20 cellular contexts compared by ENCODE assay signal in the genomic region with DNA sequence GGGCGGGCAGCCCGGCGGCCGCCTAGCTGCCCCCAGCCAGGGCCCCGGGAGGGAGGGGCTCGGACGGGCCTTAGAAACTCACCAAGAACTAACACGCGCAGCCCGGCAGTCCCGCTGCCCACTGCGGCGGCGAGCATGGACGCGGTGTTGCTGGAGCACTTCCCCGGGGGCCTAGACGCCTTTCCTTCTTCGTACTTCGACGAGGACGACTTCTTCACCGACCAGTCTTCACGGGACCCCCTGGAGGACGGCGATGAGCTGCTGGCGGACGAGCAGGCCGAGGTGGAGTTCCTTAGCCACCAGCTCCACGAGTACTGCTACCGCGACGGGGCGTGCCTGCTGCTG. TPM values are rescaled to one million over a fixed set of nuclear protein-coding genes. Genes with fewer than 3 reads are reported as not detected.
A peak's percentile ranks its signal among the peaks of the same experiment; 100 is the strongest.
DNase-seq lines count a peak whose midpoint lies in the region; ATAC-seq and TF ChIP-seq lines count a peak whose summit lies in the region.
"Had no signal": no experiment of that assay in that cellular context is flagged by ENCODE, and none has a peak within 500 bp of the region (broad histone marks: within the 10 kb centered on the region; RNA-seq: fewer than 3 reads in every experiment).

No MANE protein-coding gene starts in this region.

- H3K9me3 Mint-ChIP-seq in activated naive CD8-positive, alpha-beta T cell (ENCODE audit: low read depth): no peaks in the 10 kb centered on the region
- no peaks in the 10 kb centered on the region for H3K9me3 Mint-ChIP-seq in activated naive CD8-positive, alpha-beta T cell treated with anti-CD3 and anti-CD28 coated beads, Interleukin-2, amount 50 U/mL, for 24 hours
- no peaks in the 10 kb centered on the region for H3K9me3 Mint-ChIP-seq in WTC11
- H3K9me3 Mint-ChIP-seq: activated T-helper 1 cell treated with anti-CD3 and anti-CD28 coated beads, Interleukin-12 subunit alpha, Interleukin-12 subunit beta, Interleukin-2, Interleukin-4 antibody, amounts not matched to agents 30 ng/mL and 10 ng/mL and 1 ng/mL, durations not matched to agents 14 hours and 24 hours and 36 hours; HFFc6; T-cell had no signal

- no peaks in the 10 kb centered on the region for H4K20me1 ChIP-seq in smooth muscle cell (ENCODE audit: low read depth)

- WGBS in smooth muscle cell (ENCODE audit: low lambda C conversion rate): 2% methylated on average over 29 of the region's 34 CpGs
- 0 to 5% methylated on average over 5 to 16 of the region's 34 CpGs for WGBS in lower leg skin, 2 donors

- H3K27ac Mint-ChIP-seq in activated naive CD8-positive, alpha-beta T cell: no peak overlapping the region
- no peak overlapping the region for H3K27ac Mint-ChIP-seq in activated naive CD8-positive, alpha-beta T cell treated with anti-CD3 and anti-CD28 coated beads, Interleukin-2, amount 50 U/mL, for 24 hours
- H3K27ac Mint-ChIP-seq in WTC11: no peak overlapping the region
- H3K27ac Mint-ChIP-seq: activated CD8-positive, alpha-beta T cell treated with anti-CD3 and anti-CD28 coated beads, Interleukin-2, amount 10 ng/mL, durations not matched to agents 7 days and 5 days; activated T-helper 1 cell treated with anti-CD3 and anti-CD28 coated beads, Interleukin-12 subunit alpha, Interleukin-12 subunit beta, Interleukin-2, Interleukin-4 antibody, amounts not matched to agents 30 ng/mL and 10 ng/mL and 1 ng/mL, durations not matched to agents 14 hours and 24 hours and 36 hours; CD4-positive, CD25-positive, alpha-beta regulatory T cell; HFFc6; T-cell had no signal

- H3K9me3 ChIP-seq in smooth muscle cell (replicated peaks; ENCODE audit: low read depth): no peaks in the 10 kb centered on the region

- no peaks in the 10 kb centered on the region for H3K36me3 Mint-ChIP-seq in activated naive CD8-positive, alpha-beta T cell
- H3K36me3 Mint-ChIP-seq in activated naive CD8-positive, alpha-beta T cell treated with anti-CD3 and anti-CD28 coated beads, Interleukin-2, amount 50 U/mL, for 24 hours (ENCODE audit: low read depth): no peaks in the 10 kb centered on the region
- no peaks in the 10 kb centered on the region for H3K36me3 Mint-ChIP-seq in WTC11
- H3K36me3 Mint-ChIP-seq: CD4-positive, CD25-positive, alpha-beta regulatory T cell; T-cell had no signal

- no peak overlapping the region for H3K9ac ChIP-seq in smooth muscle cell (ENCODE audit: low read depth)

- CTCF ChIA-PET in WTC11 (lab: Charles Lee): interaction anchor here (0.5 to 2.2 kb wide), 8 partner anchors 9 to 459 kb away, joined by 3 to 21 read pairs (median 4); no protein-coding TSS in a partner anchor

- no peak overlapping the region for H3K27ac ChIP-seq in smooth muscle cell (ENCODE audit: low read depth)
- H3K27ac ChIP-seq: VCaP had no signal

- H3K4me3 Mint-ChIP-seq in activated naive CD8-positive, alpha-beta T cell: peak overlapping the region; percentile 38
- H3K4me3 Mint-ChIP-seq in activated naive CD8-positive, alpha-beta T cell treated with anti-CD3 and anti-CD28 coated beads, Interleukin-2, amount 50 U/mL, for 24 hours: no peak overlapping the region
- H3K4me3 Mint-ChIP-seq in WTC11: peak overlapping the region; percentile 65
- H3K4me3 Mint-ChIP-seq: activated CD8-positive, alpha-beta T cell treated with anti-CD3 and anti-CD28 coated beads, Interleukin-2, amount 10 ng/mL, durations not matched to agents 7 days and 5 days; activated T-helper 1 cell treated with anti-CD3 and anti-CD28 coated beads, Interleukin-12 subunit alpha, Interleukin-12 subunit beta, Interleukin-2, Interleukin-4 antibody, amounts not matched to agents 30 ng/mL and 10 ng/mL and 1 ng/mL, durations not matched to agents 14 hours and 24 hours and 36 hours; CD4-positive, CD25-positive, alpha-beta regulatory T cell; HFFc6; T-cell had no signal

- DNase-seq in activated naive CD8-positive, alpha-beta T cell treated with anti-CD3 and anti-CD28 coated beads, Interleukin-2, amount 50 U/mL, for 24 hours: no peak
- DNase-seq in WTC11 (ENCODE audit: low spot score) (peak; percentile 46), iPS-NIHi11 (ENCODE audit: low spot score) (peak; percentile 33), smooth muscle cell (lab: John Stamatoyannopoulos, UW; ENCODE audit: unreplicated experiment) (no peak), lower leg skin (ENCODE audit: low spot score in 2 of 2) (no peak), hippocampal formation (lab: John Stamatoyannopoulos, UW) (no peak), midbrain (lab: John Stamatoyannopoulos, UW) (no peak)
- DNase-seq: activated CD8-positive, alpha-beta T cell treated with anti-CD3 and anti-CD28 coated beads, Interleukin-2, amount 10 ng/mL, durations not matched to agents 7 days and 5 days; CD4-positive, CD25-positive, alpha-beta regulatory T cell; central memory CD4-positive, alpha-beta T cell; effector memory CD4-positive, alpha-beta T cell; HFFc6; left ventricle myocardium superior; NCI-H1436 treated with DMSO at 0.1 percent for 48 hours; T-cell had no signal

- H2AFZ ChIP-seq in smooth muscle cell (ENCODE audit: low read depth): no peak overlapping the region

- no peak for ATAC-seq in activated naive CD8-positive, alpha-beta T cell treated with anti-CD3 and anti-CD28 coated beads, Interleukin-2, amount 50 U/mL, for 24 hours
- peak; percentile 3 for ATAC-seq in WTC11
- ATAC-seq: left ventricle myocardium superior, T-cell had no signal

- TF ChIP-seq POLR2A in lower leg skin (IDR thresholded peaks at IDR 0.05): no peak

- no peak for TF ChIP-seq CTCF in WTC11 (IDR thresholded peaks at IDR 0.05)
- no peak for TF ChIP-seq CTCF in smooth muscle cell (IDR thresholded peaks at IDR 0.05; ENCODE audit: borderline replicate concordance, insufficient read depth, poor library complexity, severe bottlenecking)
- no peak for TF ChIP-seq CTCF in lower leg skin (IDR thresholded peaks at IDR 0.05)

- H3K4me3 ChIP-seq in smooth muscle cell (peak overlapping the region; percentile 13), lower leg skin (ENCODE audit: low read depth, poor library complexity, severe bottlenecking) (no peak overlapping the region)

- peak overlapping the region; percentile 69 for H3K4me2 ChIP-seq in smooth muscle cell

- POLR2A ChIA-PET in WTC11 (lab: Charles Lee): no interaction called here

- H3K4me1 Mint-ChIP-seq in activated naive CD8-positive, alpha-beta T cell (ENCODE audit: low read depth): peaks cover 11% of the 10 kb centered on the region
- H3K4me1 Mint-ChIP-seq in activated naive CD8-positive, alpha-beta T cell treated with anti-CD3 and anti-CD28 coated beads, Interleukin-2, amount 50 U/mL, for 24 hours: peaks cover 2% of the 10 kb centered on the region
- peaks cover 40% of the 10 kb centered on the region for H3K4me1 Mint-ChIP-seq in WTC11

- peaks cover 17% of the 10 kb centered on the region for H3K4me1 ChIP-seq in smooth muscle cell (ENCODE audit: low read depth)

- no peaks in the 10 kb centered on the region for H3K79me2 ChIP-seq in smooth muscle cell (ENCODE audit: low read depth)

- peaks cover 99% of the 10 kb centered on the region for H3K27me3 ChIP-seq in smooth muscle cell (ENCODE audit: low read depth)

- no peaks in the 10 kb centered on the region for H3K36me3 ChIP-seq in smooth muscle cell (ENCODE audit: low read depth)

- intact Hi-C loops in lower leg skin (cut with DNase I; ENCODE audit: low total_unique reads): no loop called here

- H3F3A ChIP-seq in smooth muscle cell (ENCODE audit: low read depth): no peaks in the 10 kb centered on the region

- peaks cover 42% of the 10 kb centered on the region for H3K27me3 Mint-ChIP-seq in activated naive CD8-positive, alpha-beta T cell
- peaks cover 72% of the 10 kb centered on the region for H3K27me3 Mint-ChIP-seq in activated naive CD8-positive, alpha-beta T cell treated with anti-CD3 and anti-CD28 coated beads, Interleukin-2, amount 50 U/mL, for 24 hours
- peaks cover 98% of the 10 kb centered on the region for H3K27me3 Mint-ChIP-seq in WTC11 (ENCODE audit: low read depth)

TF ChIP-seq in WTC11, 78 proteins besides CTCF, POLR2A, EP300 and RAD21 (continues in another document):
- TF ChIP-seq USF1 (CRISPR knock-in tag; IDR thresholded peaks at IDR 0.05) (no peak), EMX1 (CRISPR knock-in tag; IDR thresholded peaks at IDR 0.05) (no peak), MLX (CRISPR knock-in tag; IDR thresholded peaks at IDR 0.05) (no peak), ETV6 (CRISPR knock-in tag; IDR thresholded peaks at IDR 0.05) (no peak), PRRX2 (CRISPR knock-in tag; IDR thresholded peaks at IDR 0.05) (no peak), NR2C2 (CRISPR knock-in tag; IDR thresholded peaks at IDR 0.05) (no peak), ATF3 (CRISPR knock-in tag; conservative IDR thresholded peaks at IDR 0.05) (no peak), MXD4 (CRISPR knock-in tag; IDR thresholded peaks at IDR 0.05; ENCODE audit: borderline replicate concordance) (no peak), IRF2 (CRISPR knock-in tag; IDR thresholded peaks at IDR 0.05; ENCODE audit: borderline replicate concordance, low read depth) (no peak), ZNF396 (CRISPR knock-in tag; IDR thresholded peaks at IDR 0.05; ENCODE audit: borderline replicate concordance) (no peak)
- TF ChIP-seq, protein P1, sequence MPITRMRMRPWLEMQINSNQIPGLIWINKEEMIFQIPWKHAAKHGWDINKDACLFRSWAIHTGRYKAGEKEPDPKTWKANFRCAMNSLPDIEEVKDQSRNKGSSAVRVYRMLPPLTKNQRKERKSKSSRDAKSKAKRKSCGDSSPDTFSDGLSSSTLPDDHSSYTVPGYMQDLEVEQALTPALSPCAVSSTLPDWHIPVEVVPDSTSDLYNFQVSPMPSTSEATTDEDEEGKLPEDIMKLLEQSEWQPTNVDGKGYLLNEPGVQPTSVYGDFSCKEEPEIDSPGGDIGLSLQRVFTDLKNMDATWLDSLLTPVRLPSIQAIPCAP (CRISPR knock-in tag; IDR thresholded peaks at IDR 0.05): no peak

RNA-seq across cellular contexts. Expression of gene PTF1A, which starts 0.3 kb away (rescaled TPM):
- 0.11 TPM in 1 of 3 replicates, not detected in the others for total RNA-seq in WTC11 (2021)
- not detected in 2 replicates for total RNA-seq in smooth muscle cell
- polyA plus RNA-seq in smooth muscle cell: 0.17 TPM in 1 of 2 replicates, not detected in the other
- not detected for total RNA-seq in lower leg skin
- total RNA-seq: activated CD8-positive, alpha-beta T cell treated with anti-CD3 and anti-CD28 coated beads, Interleukin-2, amount 10 ng/mL, durations not matched to agents 7 days and 5 days; activated T-helper 1 cell treated with anti-CD3 and anti-CD28 coated beads, Interleukin-12 subunit alpha, Interleukin-12 subunit beta, Interleukin-2, Interleukin-4 antibody, amounts not matched to agents 30 ng/mL and 10 ng/mL and 1 ng/mL, durations not matched to agents 14 hours and 24 hours and 36 hours; CD4-positive, CD25-positive, alpha-beta regulatory T cell; HFFc6; HT1080; left ventricle myocardium superior; subcutaneous adipose tissue; T-cell had no signal
- polyA plus RNA-seq: CD4-positive, CD25-positive, alpha-beta regulatory T cell had no signal

Comparison
In these comparisons a context has a peak if more than half of its experiments do, and no peak if none do; other contexts are left out.
1. DNase-seq: peak in WTC11 (single experiment) and iPS-NIHi11 (single experiment); none in activated naive CD8-positive, alpha-beta T cell treated with anti-CD3 and anti-CD28 coated beads, Interleukin-2, amount 50 U/mL, for 24 hours (single experiment), smooth muscle cell (single experiment), lower leg skin (0 of 2), hippocampal formation (0 of 2) and midbrain (single experiment).